In genomic region chr15:43666177-43666576, GRCh38 we compare ENCODE assay signal across 6 cellular contexts. TPM values are rescaled to one million over a fixed set of nuclear protein-coding genes. Genes with fewer than 3 reads are reported as not detected.
"Had no signal": no experiment of that assay in that cellular context is flagged by ENCODE, and none has a peak within 500 bp of the region (broad histone marks: within the 10 kb centered on the region; RNA-seq: fewer than 3 reads in every experiment).

No MANE protein-coding gene starts in this region.

RNA-seq across cellular contexts. Expression of gene CKMT1A, which starts 27.5 kb away (rescaled TPM):
- total RNA-seq: activated naive CD4-positive, alpha-beta T cell treated with anti-CD3 and anti-CD28 coated beads, Interleukin-2, amount 50 U/mL, for 72 hours; activated naive CD8-positive, alpha-beta T cell treated with anti-CD3 and anti-CD28 coated beads, Interleukin-2, amount 10 ng/mL, durations not matched to agents 7 days and 5 days; activated T-cell treated with anti-CD3 and anti-CD28 coated beads, Interleukin-2, amount 50 U/mL, for 4 hours; aorta; ascending aorta; chondrocyte had no signal

RNA-seq across cellular contexts. Expression of gene STRC, which starts 47.6 kb away (rescaled TPM):
- total RNA-seq: ascending aorta had no signal
